In genomic region chr22:24063361-24063760, GRCh38 we compare ENCODE assay signal across 39 cellular contexts. TPM values are rescaled to one million over a fixed set of nuclear protein-coding genes. Genes with fewer than 3 reads are reported as not detected.
"Had no signal": no experiment of that assay in that cellular context is flagged by ENCODE, and none has a peak within 500 bp of the region (broad histone marks: within the 10 kb centered on the region; RNA-seq: fewer than 3 reads in every experiment).

No MANE protein-coding gene starts in this region.

- H3K4me3 Mint-ChIP-seq: activated B cell treated with CpG ODN at 0.5 μM for 24 hours; activated CD8-positive, alpha-beta T cell treated with anti-CD3 and anti-CD28 coated beads for 36 hours; activated naive CD4-positive, alpha-beta T cell treated with anti-CD3 and anti-CD28 coated beads, Interleukin-2, amount 10 ng/mL, durations not matched to agents 7 days and 5 days; activated naive CD8-positive, alpha-beta T cell treated with anti-CD3 and anti-CD28 coated beads, Interleukin-2, amount 10 ng/mL, durations not matched to agents 7 days and 5 days; T-helper 17 cell; T-helper 2 cell treated with Interferon-gamma antibody and Interleukin-4, amounts not matched to agents 5 μg/mL and 100 μg/mL, for 36 hours had no signal

- H3K27ac Mint-ChIP-seq: activated B cell treated with CpG ODN at 0.5 μM for 24 hours; activated CD8-positive, alpha-beta T cell treated with anti-CD3 and anti-CD28 coated beads for 36 hours; activated naive CD8-positive, alpha-beta T cell treated with anti-CD3 and anti-CD28 coated beads, Interleukin-2, amount 10 ng/mL, durations not matched to agents 7 days and 5 days; T-helper 17 cell; T-helper 2 cell treated with Interferon-gamma antibody and Interleukin-4, amounts not matched to agents 5 μg/mL and 100 μg/mL, for 36 hours had no signal

- ATAC-seq: activated CD4-positive, CD25-positive, alpha-beta regulatory T cell treated with anti-CD3 and anti-CD28 coated beads, Interleukin-2, amount 50 U/mL, for 24 hours; activated CD8-positive, alpha-beta T cell treated with anti-CD3 and anti-CD28 coated beads for 36 hours; activated naive CD4-positive, alpha-beta T cell treated with anti-CD3 and anti-CD28 coated beads, Interleukin-2, amount 50 U/mL, for 72 hours; gastroesophageal sphincter; heart right ventricle; T-helper 17 cell had no signal

- H3K9me3 Mint-ChIP-seq: activated B cell treated with CpG ODN at 0.5 μM for 24 hours; activated CD8-positive, alpha-beta T cell treated with anti-CD3 and anti-CD28 coated beads for 36 hours; activated naive CD4-positive, alpha-beta T cell treated with anti-CD3 and anti-CD28 coated beads, Interleukin-2, amount 10 ng/mL, durations not matched to agents 7 days and 5 days; activated naive CD4-positive, alpha-beta T cell treated with anti-CD3 and anti-CD28 coated beads, Interleukin-2, amount 50 U/mL, for 72 hours; activated naive CD8-positive, alpha-beta T cell treated with anti-CD3 and anti-CD28 coated beads, Interleukin-2, amount 10 ng/mL, durations not matched to agents 7 days and 5 days; T-helper 2 cell treated with Interferon-gamma antibody and Interleukin-4, amounts not matched to agents 5 μg/mL and 100 μg/mL, for 36 hours had no signal

- H3K9me3 ChIP-seq: esophagus squamous epithelium, gastroesophageal sphincter, heart right ventricle had no signal

- DNase-seq: activated B cell treated with CpG ODN at 0.5 μM for 24 hours; activated CD4-positive, alpha-beta T cell treated with anti-CD3 and anti-CD28 coated beads for 48 hours; activated CD4-positive, alpha-beta T cell treated with anti-CD3 and anti-CD28 coated beads, Interleukin-2, amount 50 U/mL, for 1 hour; activated CD4-positive, alpha-beta T cell treated with anti-CD3 and anti-CD28 coated beads, Interleukin-2, amount 50 U/mL, for 48 hours; activated CD8-positive, alpha-beta memory T cell treated with anti-CD3 and anti-CD28 coated beads for 24 hours; activated CD8-positive, alpha-beta T cell treated with anti-CD3 and anti-CD28 coated beads for 36 hours; activated gamma-delta T cell; activated naive CD4-positive, alpha-beta T cell; activated naive CD4-positive, alpha-beta T cell treated with anti-CD3 and anti-CD28 coated beads, Interleukin-2, amount 10 ng/mL, durations not matched to agents 7 days and 5 days; activated naive CD8-positive, alpha-beta T cell treated with anti-CD3 and anti-CD28 coated beads, Interleukin-2, amount 10 ng/mL, durations not matched to agents 7 days and 5 days; activated T-cell treated with anti-CD3 and anti-CD28 coated beads, Interleukin-2, amount 50 U/mL, for 1 hour; activated T-cell treated with anti-CD3 and anti-CD28 coated beads, Interleukin-2, amount 50 U/mL, for 48 hours; amniotic stem cell; anterior cingulate cortex; brain microvascular endothelial cell; caudate nucleus; cortex of kidney; dermis blood vessel endothelial cell; effector CD4-positive, alpha-beta T cell; esophagus squamous epithelium; foreskin melanocyte; heart right ventricle; T-helper 17 cell; T1000; WERI-Rb-1 had no signal

- H3K4me3 ChIP-seq: esophagus squamous epithelium, gastroesophageal sphincter, heart right ventricle had no signal

- H3K27ac ChIP-seq: brain microvascular endothelial cell, epithelial cell of prostate, esophagus squamous epithelium, gastroesophageal sphincter, heart right ventricle, WERI-Rb-1 had no signal

- FAIRE-seq: astrocyte, colon, endometrium, endothelial cell of umbilical vein had no signal

- H3K27me3 Mint-ChIP-seq: activated B cell treated with CpG ODN at 0.5 μM for 24 hours; activated CD8-positive, alpha-beta T cell treated with anti-CD3 and anti-CD28 coated beads for 36 hours; activated naive CD4-positive, alpha-beta T cell treated with anti-CD3 and anti-CD28 coated beads, Interleukin-2, amount 10 ng/mL, durations not matched to agents 7 days and 5 days; activated naive CD8-positive, alpha-beta T cell treated with anti-CD3 and anti-CD28 coated beads, Interleukin-2, amount 10 ng/mL, durations not matched to agents 7 days and 5 days; T-helper 17 cell had no signal

- H3K27me3 ChIP-seq: brain microvascular endothelial cell, esophagus squamous epithelium, gastroesophageal sphincter, heart right ventricle had no signal

RNA-seq across cellular contexts. Expression of gene GSTT4, which starts 58.1 kb away (rescaled TPM):
- total RNA-seq: activated B cell treated with CpG ODN at 0.5 μM for 24 hours; activated CD8-positive, alpha-beta T cell treated with anti-CD3 and anti-CD28 coated beads for 36 hours; activated naive CD4-positive, alpha-beta T cell treated with anti-CD3 and anti-CD28 coated beads, Interleukin-2, amount 50 U/mL, for 72 hours; activated naive CD8-positive, alpha-beta T cell treated with anti-CD3 and anti-CD28 coated beads, Interleukin-2, amount 10 ng/mL, durations not matched to agents 7 days and 5 days; astrocyte; chondrocyte; dermis blood vessel endothelial cell; endothelial cell of umbilical vein; esophagus squamous epithelium; fibroblast of lung; fibroblast of villous mesenchyme; glomerular endothelial cell; heart right ventricle; T-helper 17 cell had no signal
- polyA plus RNA-seq: endothelial cell of umbilical vein, esophagus, fibroblast of lung, heart right ventricle had no signal
